11 cellular contexts compared by ENCODE assay signal in genomic region chr14:85536835-85537195, GRCh38. TPM values are rescaled to one million over a fixed set of nuclear protein-coding genes. Genes with fewer than 3 reads are reported as not detected.
DNase-seq lines count a peak whose midpoint lies in the region; ATAC-seq and TF ChIP-seq lines count a peak whose summit lies in the region.
"Had no signal": no experiment of that assay in that cellular context is flagged by ENCODE, and none has a peak within 500 bp of the region (broad histone marks: within the 10 kb centered on the region; RNA-seq: fewer than 3 reads in every experiment).

No MANE protein-coding gene starts in this region.

- in situ Hi-C loops in HAP-1 (cut with MboI; ENCODE audit: low sequenced_read_pairs): no loop called here

- H3K27ac ChIP-seq in osteoblast (ENCODE audit: low read depth, low read length) (peak overlapping the region; percentile 72), RWPE1 (no peak overlapping the region)

- CTCF ChIA-PET in RWPE1 (lab: Yijun Ruan, JAX): interaction anchor here (0.6 kb wide), 1 partner anchor 730 kb away, joined by 3 read pairs; no protein-coding TSS in a partner anchor

- no peak overlapping the region for H2AFZ ChIP-seq in osteoblast (ENCODE audit: low read length)

- peaks cover 84% of the 10 kb centered on the region for H3K79me2 ChIP-seq in osteoblast (ENCODE audit: insufficient read depth, low read length)

- TF ChIP-seq CTCF in osteoblast (IDR thresholded peaks at IDR 0.05; ENCODE audit: extremely low read depth, low read depth, low read length) (no peak), RWPE1 (conservative IDR thresholded peaks at IDR 0.05; ENCODE audit: low read depth) (no peak)

- H3K4me1 ChIP-seq in HAP-1 (peaks cover 18% of the 10 kb centered on the region), osteoblast (ENCODE audit: insufficient read depth, low read length) (peaks cover 27% of the 10 kb centered on the region)

- peak overlapping the region; percentile 99 for H3K4me2 ChIP-seq in osteoblast (ENCODE audit: insufficient read depth, low read length)

- H4K20me1 ChIP-seq in osteoblast (ENCODE audit: insufficient read depth, low read length): peaks cover 4% of the 10 kb centered on the region

- no peaks in the 10 kb centered on the region for H3K36me3 ChIP-seq in HAP-1 (replicated peaks)
- no peaks in the 10 kb centered on the region for H3K36me3 ChIP-seq in osteoblast (ENCODE audit: insufficient read depth, low read length)

- POLR2A ChIA-PET in RWPE1 (lab: Yijun Ruan, JAX; ENCODE audit: low non-redundant PET): no interaction called here

- H3K4me3 ChIP-seq in HAP-1: no peak overlapping the region; the same call in 1 of the 2 replicates
- H3K4me3 ChIP-seq in osteoblast (ENCODE audit: insufficient read depth, low read length): peak overlapping the region; percentile 25

- DNase-seq in HAP-1 (ENCODE audit: low spot score in 2 of 2) (peak; percentile 40 to 98), NCI-H524 treated with DMSO at 0.1 percent for 48 hours (lab: John Stamatoyannopoulos, UW) (peak; percentile 79), fibroblast of gingiva (ENCODE audit: low read depth) (peak; percentile 16), osteoblast (ENCODE audit: insufficient read length, low spot score, missing footprints) (no peak), RWPE1 (ENCODE audit: low spot score) (no peak), RKO (ENCODE audit: low spot score) (no peak)
- DNase-seq in activated CD4-positive, alpha-beta T cell treated with anti-CD3 and anti-CD28 coated beads, Interleukin-2, amount 50 U/mL, for 1 hour: no peak
- DNase-seq: H9, NCI-H1694 had no signal

- H3K27me3 ChIP-seq in HAP-1 (ENCODE audit: low read depth) (no peaks in the 10 kb centered on the region; the same call in 1 of the 2 replicates), osteoblast (ENCODE audit: insufficient read depth, low read length) (no peaks in the 10 kb centered on the region)

- no peaks in the 10 kb centered on the region for H3K9me3 ChIP-seq in HAP-1
- no peaks in the 10 kb centered on the region for H3K9me3 ChIP-seq in osteoblast (ENCODE audit: low read depth, low read length)

- ATAC-seq in GM19351 (IDR thresholded peaks at IDR 0.05; ENCODE audit: unreplicated experiment): no peak
- ATAC-seq: activated naive CD4-positive, alpha-beta T cell treated with anti-CD3 and anti-CD28 coated beads, Interleukin-2, amount 50 U/mL, for 72 hours had no signal

RNA-seq across cellular contexts. Expression of gene FLRT2, which starts 6.9 kb away (rescaled TPM):
- total RNA-seq in osteoblast: 39.1 and 46.3 TPM in 2 replicates
- total RNA-seq: activated naive CD4-positive, alpha-beta T cell treated with anti-CD3 and anti-CD28 coated beads, Interleukin-2, amount 50 U/mL, for 72 hours had no signal

Comparison
In these comparisons a context has a peak if more than half of its experiments do, and no peak if none do; other contexts are left out.
1. DNase-seq: peak in HAP-1 (2 of 2), NCI-H524 treated with DMSO at 0.1 percent for 48 hours (single experiment) and fibroblast of gingiva (single experiment); none in osteoblast (single experiment), RWPE1 (single experiment), RKO (single experiment) and activated CD4-positive, alpha-beta T cell treated with anti-CD3 and anti-CD28 coated beads, Interleukin-2, amount 50 U/mL, for 1 hour (single experiment).